In genomic region chr2:84940088-84940470, GRCh38 we compare ENCODE assay signal across 1 cellular context.
TF ChIP-seq lines count a peak whose summit lies in the region.

No MANE protein-coding gene starts in this region.

TF ChIP-seq in GM12878, 131 proteins besides CTCF, POLR2A, EP300 and RAD21:
- TF ChIP-seq RELA (IDR thresholded peaks at IDR 0.05; ENCODE audit: borderline replicate concordance, partially characterized antibody) (no peak), EED (IDR thresholded peaks at IDR 0.05; ENCODE audit: low read depth) (0 out of 2 replicates have a peak, but pooled peaks have one; percentile 9), ZNF217 (IDR thresholded peaks at IDR 0.05) (peak; percentile 54; the same call in 1 of the 2 replicates), TARDBP (IDR thresholded peaks at IDR 0.05; ENCODE audit: borderline replicate concordance) (0 out of 2 replicates have a peak, but pooled peaks have one; percentile 2), TBL1XR1 (IDR thresholded peaks at IDR 0.05; ENCODE audit: low read depth, low read length) (no peak), NKRF (conservative IDR thresholded peaks at IDR 0.05) (0 out of 2 replicates have a peak, but pooled peaks have one; percentile 26), IKZF2 (IDR thresholded peaks at IDR 0.05) (peak in 1 of 2 experiments; percentile 2; a peak in 1 of 4 replicates), ZBTB40 (IDR thresholded peaks at IDR 0.05; ENCODE audit: borderline replicate concordance) (peak; percentile 35; the same call in 1 of the 2 replicates), SRF (IDR thresholded peaks at IDR 0.05; ENCODE audit: low read depth in 2 of 2, low read length in 2 of 2) (0 out of 4 replicates have a peak, but pooled peaks of 1 of the 2 experiments have one; percentile 25), SIX5 (IDR thresholded peaks at IDR 0.05; ENCODE audit: low read depth, low read length, severe bottlenecking) (no peak), POU2F2 (IDR thresholded peaks at IDR 0.05; ENCODE audit: borderline replicate concordance, low read depth, low read length) (0 out of 3 replicates have a peak, but pooled peaks have one; percentile 11), USF2 (IDR thresholded peaks at IDR 0.05; ENCODE audit: borderline replicate concordance, low read depth, low read length) (no peak), BCL11A (IDR thresholded peaks at IDR 0.05; ENCODE audit: low read depth, low read length) (no peak)
